Comparison of ENCODE assay signal across 22 cellular contexts in the genomic region with DNA sequence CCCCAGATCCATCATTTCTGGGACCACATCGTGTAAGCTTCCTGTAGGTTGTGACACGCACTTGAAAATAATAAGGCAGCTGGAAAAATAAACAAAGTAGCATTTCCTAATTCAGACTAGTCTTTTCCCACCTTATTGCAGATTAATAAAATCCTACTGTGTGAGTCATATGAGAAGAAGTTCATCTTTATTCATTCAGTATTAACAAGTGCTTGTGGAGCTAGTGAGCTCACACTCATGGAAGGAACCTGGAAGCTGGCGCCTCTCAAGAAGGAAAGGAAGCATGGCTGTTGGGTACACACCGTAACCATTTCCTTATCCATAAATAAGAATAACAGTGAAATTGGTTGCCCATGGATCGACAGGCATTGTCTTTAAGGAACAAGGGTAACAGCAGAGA.
"Had no signal": no experiment of that assay in that cellular context is flagged by ENCODE, and none has a peak within 500 bp of the region (broad histone marks: within the 10 kb centered on the region; RNA-seq: fewer than 3 reads in every experiment).

No MANE protein-coding gene starts in this region.

- H3K4me3 ChIP-seq: MG63 had no signal

- H3K27ac ChIP-seq: RWPE1 had no signal

- H3K9ac ChIP-seq: SK-N-SH had no signal

- DNase-seq: IMR-90, Karpas-422, KG1, MG63, NCI-H1092, NCI-H1105 treated with DMSO at 0.1 percent for 48 hours, NCI-H1417 treated with DMSO at 0.1 percent for 48 hours, NCI-H146, NCI-H1694 treated with DMSO at 0.1 percent for 48 hours, NCI-H1930, NCI-H2081 treated with DMSO at 0.1 percent for 48 hours, NCI-H2171, NCI-H226, NCI-H446, NCI-H510A, NCI-H524 treated with DMSO at 0.1 percent for 48 hours, NCI-H69, NCI-H774, PC-3, SHP77, SK-N-SH had no signal

- H3K9me3 ChIP-seq: MG63, SK-N-SH had no signal

- H3K36me3 ChIP-seq: MG63 had no signal
